In the genomic region with DNA sequence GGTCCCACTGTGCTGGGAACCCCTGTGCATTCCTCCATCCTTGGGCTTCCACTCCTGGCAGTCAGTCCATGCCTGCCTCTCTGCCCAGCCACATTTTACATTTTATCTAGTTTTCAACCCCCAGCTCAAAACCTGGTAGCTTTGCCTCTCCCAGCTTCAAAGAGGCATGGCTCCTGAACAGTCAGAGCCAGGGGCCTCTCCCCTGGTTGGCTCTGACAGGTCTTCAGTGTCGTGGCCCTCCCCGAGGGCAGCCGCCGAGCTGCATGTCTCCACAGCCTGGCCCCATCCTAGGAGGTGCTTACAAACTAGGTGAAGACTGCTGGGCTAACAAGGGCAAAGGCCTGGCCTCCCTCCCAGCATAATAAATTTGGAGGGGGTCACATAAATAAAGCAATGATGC, we compare ENCODE assay signal across 1 cellular context.
TF ChIP-seq lines count a peak whose summit lies in the region.

No MANE protein-coding gene starts in this region.

TF ChIP-seq in GM23338, 12 proteins besides CTCF, POLR2A, EP300 and RAD21 (continued from another document):
- TF ChIP-seq, protein P1, sequence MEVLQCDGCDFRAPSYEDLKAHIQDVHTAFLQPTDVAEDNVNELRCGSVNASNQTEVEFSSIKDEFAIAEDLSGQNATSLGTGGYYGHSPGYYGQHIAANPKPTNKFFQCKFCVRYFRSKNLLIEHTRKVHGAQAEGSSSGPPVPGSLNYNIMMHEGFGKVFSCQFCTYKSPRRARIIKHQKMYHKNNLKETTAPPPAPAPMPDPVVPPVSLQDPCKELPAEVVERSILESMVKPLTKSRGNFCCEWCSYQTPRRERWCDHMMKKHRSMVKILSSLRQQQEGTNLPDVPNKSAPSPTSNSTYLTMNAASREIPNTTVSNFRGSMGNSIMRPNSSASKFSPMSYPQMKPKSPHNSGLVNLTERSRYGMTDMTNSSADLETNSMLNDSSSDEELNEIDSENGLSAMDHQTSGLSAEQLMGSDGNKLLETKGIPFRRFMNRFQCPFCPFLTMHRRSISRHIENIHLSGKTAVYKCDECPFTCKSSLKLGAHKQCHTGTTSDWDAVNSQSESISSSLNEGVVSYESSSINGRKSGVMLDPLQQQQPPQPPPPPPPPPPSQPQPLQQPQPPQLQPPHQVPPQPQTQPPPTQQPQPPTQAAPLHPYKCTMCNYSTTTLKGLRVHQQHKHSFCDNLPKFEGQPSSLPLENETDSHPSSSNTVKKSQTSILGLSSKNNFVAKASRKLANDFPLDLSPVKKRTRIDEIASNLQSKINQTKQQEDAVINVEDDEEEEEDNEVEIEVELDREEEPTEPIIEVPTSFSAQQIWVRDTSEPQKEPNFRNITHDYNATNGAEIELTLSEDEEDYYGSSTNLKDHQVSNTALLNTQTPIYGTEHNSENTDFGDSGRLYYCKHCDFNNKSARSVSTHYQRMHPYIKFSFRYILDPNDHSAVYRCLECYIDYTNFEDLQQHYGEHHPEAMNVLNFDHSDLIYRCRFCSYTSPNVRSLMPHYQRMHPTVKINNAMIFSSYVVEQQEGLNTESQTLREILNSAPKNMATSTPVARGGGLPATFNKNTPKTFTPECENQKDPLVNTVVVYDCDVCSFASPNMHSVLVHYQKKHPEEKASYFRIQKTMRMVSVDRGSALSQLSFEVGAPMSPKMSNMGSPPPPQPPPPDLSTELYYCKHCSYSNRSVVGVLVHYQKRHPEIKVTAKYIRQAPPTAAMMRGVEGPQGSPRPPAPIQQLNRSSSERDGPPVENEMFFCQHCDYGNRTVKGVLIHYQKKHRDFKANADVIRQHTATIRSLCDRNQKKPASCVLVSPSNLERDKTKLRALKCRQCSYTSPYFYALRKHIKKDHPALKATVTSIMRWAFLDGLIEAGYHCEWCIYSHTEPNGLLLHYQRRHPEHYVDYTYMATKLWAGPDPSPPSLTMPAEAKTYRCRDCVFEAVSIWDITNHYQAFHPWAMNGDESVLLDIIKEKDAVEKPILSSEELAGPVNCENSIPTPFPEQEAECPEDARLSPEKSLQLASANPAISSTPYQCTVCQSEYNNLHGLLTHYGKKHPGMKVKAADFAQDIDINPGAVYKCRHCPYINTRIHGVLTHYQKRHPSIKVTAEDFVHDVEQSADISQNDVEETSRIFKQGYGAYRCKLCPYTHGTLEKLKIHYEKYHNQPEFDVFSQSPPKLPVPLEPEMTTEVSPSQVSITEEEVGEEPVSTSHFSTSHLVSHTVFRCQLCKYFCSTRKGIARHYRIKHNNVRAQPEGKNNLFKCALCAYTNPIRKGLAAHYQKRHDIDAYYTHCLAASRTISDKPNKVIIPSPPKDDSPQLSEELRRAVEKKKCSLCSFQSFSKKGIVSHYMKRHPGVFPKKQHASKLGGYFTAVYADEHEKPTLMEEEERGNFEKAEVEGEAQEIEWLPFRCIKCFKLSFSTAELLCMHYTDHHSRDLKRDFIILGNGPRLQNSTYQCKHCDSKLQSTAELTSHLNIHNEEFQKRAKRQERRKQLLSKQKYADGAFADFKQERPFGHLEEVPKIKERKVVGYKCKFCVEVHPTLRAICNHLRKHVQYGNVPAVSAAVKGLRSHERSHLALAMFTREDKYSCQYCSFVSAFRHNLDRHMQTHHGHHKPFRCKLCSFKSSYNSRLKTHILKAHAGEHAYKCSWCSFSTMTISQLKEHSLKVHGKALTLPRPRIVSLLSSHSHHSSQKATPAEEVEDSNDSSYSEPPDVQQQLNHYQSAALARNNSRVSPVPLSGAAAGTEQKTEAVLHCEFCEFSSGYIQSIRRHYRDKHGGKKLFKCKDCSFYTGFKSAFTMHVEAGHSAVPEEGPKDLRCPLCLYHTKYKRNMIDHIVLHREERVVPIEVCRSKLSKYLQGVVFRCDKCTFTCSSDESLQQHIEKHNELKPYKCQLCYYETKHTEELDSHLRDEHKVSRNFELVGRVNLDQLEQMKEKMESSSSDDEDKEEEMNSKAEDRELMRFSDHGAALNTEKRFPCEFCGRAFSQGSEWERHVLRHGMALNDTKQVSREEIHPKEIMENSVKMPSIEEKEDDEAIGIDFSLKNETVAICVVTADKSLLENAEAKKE (CRISPR knock-in tag; IDR thresholded peaks at IDR 0.05) = no peak
- TF ChIP-seq EZH2phosphoT487 (IDR thresholded peaks at IDR 0.05; ENCODE audit: unreplicated experiment) (no peak), NANOG (IDR thresholded peaks at IDR 0.05; ENCODE audit: borderline replicate concordance) (no peak), EZH2 (IDR thresholded peaks at IDR 0.05; ENCODE audit: low read depth, unreplicated experiment) (no peak), CREB1 (CRISPR knock-in tag; IDR thresholded peaks at IDR 0.05; ENCODE audit: low read depth) (no peak), JUNB (IDR thresholded peaks at IDR 0.05; ENCODE audit: unreplicated experiment) (no peak), STAT1 (IDR thresholded peaks at IDR 0.05; ENCODE audit: unreplicated experiment) (no peak), POLR2AphosphoS5 (IDR thresholded peaks at IDR 0.05; ENCODE audit: low read depth) (no peak)
- TF ChIP-seq, protein P2, sequence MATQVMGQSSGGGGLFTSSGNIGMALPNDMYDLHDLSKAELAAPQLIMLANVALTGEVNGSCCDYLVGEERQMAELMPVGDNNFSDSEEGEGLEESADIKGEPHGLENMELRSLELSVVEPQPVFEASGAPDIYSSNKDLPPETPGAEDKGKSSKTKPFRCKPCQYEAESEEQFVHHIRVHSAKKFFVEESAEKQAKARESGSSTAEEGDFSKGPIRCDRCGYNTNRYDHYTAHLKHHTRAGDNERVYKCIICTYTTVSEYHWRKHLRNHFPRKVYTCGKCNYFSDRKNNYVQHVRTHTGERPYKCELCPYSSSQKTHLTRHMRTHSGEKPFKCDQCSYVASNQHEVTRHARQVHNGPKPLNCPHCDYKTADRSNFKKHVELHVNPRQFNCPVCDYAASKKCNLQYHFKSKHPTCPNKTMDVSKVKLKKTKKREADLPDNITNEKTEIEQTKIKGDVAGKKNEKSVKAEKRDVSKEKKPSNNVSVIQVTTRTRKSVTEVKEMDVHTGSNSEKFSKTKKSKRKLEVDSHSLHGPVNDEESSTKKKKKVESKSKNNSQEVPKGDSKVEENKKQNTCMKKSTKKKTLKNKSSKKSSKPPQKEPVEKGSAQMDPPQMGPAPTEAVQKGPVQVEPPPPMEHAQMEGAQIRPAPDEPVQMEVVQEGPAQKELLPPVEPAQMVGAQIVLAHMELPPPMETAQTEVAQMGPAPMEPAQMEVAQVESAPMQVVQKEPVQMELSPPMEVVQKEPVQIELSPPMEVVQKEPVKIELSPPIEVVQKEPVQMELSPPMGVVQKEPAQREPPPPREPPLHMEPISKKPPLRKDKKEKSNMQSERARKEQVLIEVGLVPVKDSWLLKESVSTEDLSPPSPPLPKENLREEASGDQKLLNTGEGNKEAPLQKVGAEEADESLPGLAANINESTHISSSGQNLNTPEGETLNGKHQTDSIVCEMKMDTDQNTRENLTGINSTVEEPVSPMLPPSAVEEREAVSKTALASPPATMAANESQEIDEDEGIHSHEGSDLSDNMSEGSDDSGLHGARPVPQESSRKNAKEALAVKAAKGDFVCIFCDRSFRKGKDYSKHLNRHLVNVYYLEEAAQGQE (IDR thresholded peaks at IDR 0.05; ENCODE audit: unreplicated experiment) = no peak
